11 cellular contexts compared by ENCODE assay signal in the genomic region with DNA sequence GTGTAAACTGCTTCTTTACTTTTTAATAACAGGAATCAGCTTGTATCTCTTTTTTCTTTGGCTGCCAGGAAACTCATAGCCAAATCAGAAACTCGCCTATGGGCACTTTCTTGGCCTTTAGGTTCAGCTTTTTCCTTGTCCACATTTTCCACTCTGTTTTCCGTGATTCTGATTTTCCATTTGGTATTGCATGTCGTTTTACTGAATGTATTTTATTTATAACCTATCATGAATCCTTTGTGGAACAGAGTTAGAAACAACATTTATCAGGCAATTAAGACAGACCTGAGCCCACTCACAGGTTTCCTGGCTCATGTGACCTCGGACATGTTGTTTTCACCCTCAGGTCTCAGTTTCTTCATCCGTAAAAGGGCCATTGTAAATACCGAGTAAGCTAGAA. TPM values are rescaled to one million over a fixed set of nuclear protein-coding genes. Genes with fewer than 3 reads are reported as not detected.
DNase-seq lines count a peak whose midpoint lies in the region; ATAC-seq and TF ChIP-seq lines count a peak whose summit lies in the region.
"Had no signal": no experiment of that assay in that cellular context is flagged by ENCODE, and none has a peak within 500 bp of the region (broad histone marks: within the 10 kb centered on the region; RNA-seq: fewer than 3 reads in every experiment).

No MANE protein-coding gene starts in this region.

- H3K36me3 ChIP-seq in subcutaneous abdominal adipose tissue (ENCODE audit: control insufficient read depth in 5 of 5, insufficient read depth in 5 of 5, low read length in 5 of 5): no peaks in the 10 kb centered on the region
- H3K36me3 ChIP-seq: thoracic aorta had no signal

- H3K9me3 ChIP-seq in subcutaneous abdominal adipose tissue (ENCODE audit: control insufficient read depth in 5 of 5, low read length in 5 of 5): no peaks in the 10 kb centered on the region
- H3K9me3 ChIP-seq: esophagus muscularis mucosa, thoracic aorta had no signal

- no peaks in the 10 kb centered on the region for H3K27me3 Mint-ChIP-seq in activated CD4-positive, alpha-beta T cell treated with anti-CD3 and anti-CD28 coated beads, Interleukin-2, amount 10 ng/mL, durations not matched to agents 24 days and 14 days
- H3K27me3 Mint-ChIP-seq in WTC11 (ENCODE audit: low read depth) (no peaks in the 10 kb centered on the region), immature natural killer cell (ENCODE audit: low read depth in 3 of 3) (peaks cover 2 to 11% (median 3%) of the 10 kb centered on the region in 3 donors)

- CTCF ChIA-PET in WTC11 (lab: Charles Lee): interaction anchor here (1.3 to 13.5 kb wide), 2 partner anchors 25 to 27 kb away, joined by 4 to 125 read pairs; no protein-coding TSS in a partner anchor

- H3K27me3 ChIP-seq in subcutaneous abdominal adipose tissue (ENCODE audit: control insufficient read depth in 5 of 5, insufficient read depth in 4 of 5, low read length in 5 of 5): no peaks in the 10 kb centered on the region
- H3K27me3 ChIP-seq: esophagus muscularis mucosa had no signal

- H3K4me3 ChIP-seq in subcutaneous abdominal adipose tissue (ENCODE audit: low read depth in 1 of 5, low read length in 5 of 5): no peak overlapping the region
- H3K4me3 ChIP-seq: esophagus muscularis mucosa, thoracic aorta had no signal

- no peak overlapping the region for H3K9ac ChIP-seq in subcutaneous abdominal adipose tissue (ENCODE audit: low read length in 5 of 5)

- H3K4me1 Mint-ChIP-seq in activated CD4-positive, alpha-beta T cell treated with anti-CD3 and anti-CD28 coated beads, Interleukin-2, amount 10 ng/mL, durations not matched to agents 24 days and 14 days: peaks cover 80% of the 10 kb centered on the region
- H3K4me1 Mint-ChIP-seq in WTC11 (peaks cover 37% of the 10 kb centered on the region), immature natural killer cell (peaks cover 52 to 59% of the 10 kb centered on the region in 2 donors)

- H3K36me3 Mint-ChIP-seq in activated CD4-positive, alpha-beta T cell treated with anti-CD3 and anti-CD28 coated beads, Interleukin-2, amount 10 ng/mL, durations not matched to agents 24 days and 14 days (ENCODE audit: low read depth): peaks cover 18% of the 10 kb centered on the region
- H3K36me3 Mint-ChIP-seq in WTC11: no peaks in the 10 kb centered on the region
- H3K36me3 Mint-ChIP-seq in immature natural killer cell: peaks cover 0 to 7% (median 3%) of the 10 kb centered on the region in 3 donors

- no peak for TF ChIP-seq CTCF in WTC11 (IDR thresholded peaks at IDR 0.05)

- H3K4me1 ChIP-seq in subcutaneous abdominal adipose tissue (ENCODE audit: control insufficient read depth in 5 of 5, insufficient read depth in 5 of 5, low read length in 5 of 5): peaks cover 6 to 74% (median 53%) of the 10 kb centered on the region in 5 donors

- H3K9me3 Mint-ChIP-seq in activated CD4-positive, alpha-beta T cell treated with anti-CD3 and anti-CD28 coated beads, Interleukin-2, amount 10 ng/mL, durations not matched to agents 24 days and 14 days: no peaks in the 10 kb centered on the region
- H3K9me3 Mint-ChIP-seq in WTC11 (no peaks in the 10 kb centered on the region), immature natural killer cell (no peaks in the 10 kb centered on the region)

- H3K27ac ChIP-seq in subcutaneous abdominal adipose tissue (ENCODE audit: low read depth, low read length): peak overlapping the region; percentile 12
- H3K27ac ChIP-seq: thoracic aorta had no signal

- H3K27ac Mint-ChIP-seq in activated CD4-positive, alpha-beta T cell treated with anti-CD3 and anti-CD28 coated beads, Interleukin-2, amount 10 ng/mL, durations not matched to agents 24 days and 14 days: peak overlapping the region; percentile 98
- peak overlapping the region; percentile 19; the same call in 1 of the 2 replicates for H3K27ac Mint-ChIP-seq in WTC11
- peak overlapping the region; percentile 89 to 95 (median 91) for H3K27ac Mint-ChIP-seq in immature natural killer cell

- H3K4me3 Mint-ChIP-seq in activated CD4-positive, alpha-beta T cell treated with anti-CD3 and anti-CD28 coated beads, Interleukin-2, amount 10 ng/mL, durations not matched to agents 24 days and 14 days: peak overlapping the region; percentile 68
- H3K4me3 Mint-ChIP-seq in WTC11 (no peak overlapping the region), immature natural killer cell (no peak overlapping the region)

- no peak for DNase-seq in activated CD4-positive, alpha-beta T cell treated with anti-CD3 and anti-CD28 coated beads, Interleukin-2, amount 10 ng/mL, durations not matched to agents 24 days and 14 days
- DNase-seq in activated CD4-positive, alpha-beta T cell treated with anti-CD3 and anti-CD28 coated beads, Interleukin-2, amount 50 U/mL, for 48 hours: no peak
- DNase-seq in WTC11 (ENCODE audit: low spot score): no peak
- DNase-seq in immature natural killer cell: no peak
- no peak for DNase-seq in UCSD-AML1 (lab: John Stamatoyannopoulos, UW; ENCODE audit: unreplicated experiment)
- DNase-seq: mesendoderm had no signal

- ATAC-seq in WTC11 (no peak), HG03571 (IDR thresholded peaks at IDR 0.05; ENCODE audit: unreplicated experiment) (no peak), GM21390 (IDR thresholded peaks at IDR 0.05; ENCODE audit: unreplicated experiment) (no peak)

- intact Hi-C loops in activated CD4-positive, alpha-beta T cell treated with anti-CD3 and anti-CD28 coated beads, Interleukin-2, amount 10 ng/mL, durations not matched to agents 24 days and 14 days (cut with micrococcal nuclease): loop anchor here (2.0 to 10.0 kb wide), 4 partner anchors 39 to 729 kb away; partner anchors contain the start of genes SH2D5 and USP48

- POLR2A ChIA-PET in WTC11 (lab: Charles Lee): no interaction called here

TF ChIP-seq in WTC11, 78 proteins besides CTCF, POLR2A, EP300 and RAD21 (continues in another document):
- no peak for TF ChIP-seq GABPB1 (CRISPR knock-in tag; IDR thresholded peaks at IDR 0.05)
- TF ChIP-seq KAT7 (CRISPR knock-in tag; IDR thresholded peaks at IDR 0.05; ENCODE audit: borderline replicate concordance): no peak
- TF ChIP-seq ARID4B (CRISPR knock-in tag; IDR thresholded peaks at IDR 0.05; ENCODE audit: borderline replicate concordance): no peak
- TF ChIP-seq E2F4 (CRISPR knock-in tag; IDR thresholded peaks at IDR 0.05; ENCODE audit: borderline replicate concordance, low read depth): no peak
- TF ChIP-seq ZNF423 (CRISPR knock-in tag; IDR thresholded peaks at IDR 0.05): no peak
- no peak for TF ChIP-seq CBFB (CRISPR knock-in tag; IDR thresholded peaks at IDR 0.05; ENCODE audit: low read depth)
- TF ChIP-seq CDX4 (CRISPR knock-in tag; IDR thresholded peaks at IDR 0.05; ENCODE audit: borderline replicate concordance): no peak
- TF ChIP-seq PRRX2 (CRISPR knock-in tag; IDR thresholded peaks at IDR 0.05): no peak

RNA-seq across cellular contexts. Expression of gene ECE1, which starts 5.3 kb away (rescaled TPM):
- 133 and 134 TPM in 2 replicates for total RNA-seq in activated CD4-positive, alpha-beta T cell treated with anti-CD3 and anti-CD28 coated beads, Interleukin-2, amount 10 ng/mL, durations not matched to agents 24 days and 14 days
- total RNA-seq in WTC11 (2021): 40.6 to 45.0 TPM (median 42.0 TPM) in 3 replicates
- polyA plus RNA-seq in immature natural killer cell: 10 to 100 TPM in 1 of 3 donors, 1 to 10 TPM in 2; 3.3 to 24.7 (median 4.3) TPM

Comparison
In these comparisons a context has a peak if more than half of its experiments do, and no peak if none do; other contexts are left out.
1. H3K27ac Mint-ChIP-seq: peak in every context shown above with its lines; median percentile 98 in activated CD4-positive, alpha-beta T cell treated with anti-CD3 and anti-CD28 coated beads, Interleukin-2, amount 10 ng/mL, durations not matched to agents 24 days and 14 days; 91 in immature natural killer cell; 19 in WTC11.